ENCODE assay signal across 22 cellular contexts in the genomic region with DNA sequence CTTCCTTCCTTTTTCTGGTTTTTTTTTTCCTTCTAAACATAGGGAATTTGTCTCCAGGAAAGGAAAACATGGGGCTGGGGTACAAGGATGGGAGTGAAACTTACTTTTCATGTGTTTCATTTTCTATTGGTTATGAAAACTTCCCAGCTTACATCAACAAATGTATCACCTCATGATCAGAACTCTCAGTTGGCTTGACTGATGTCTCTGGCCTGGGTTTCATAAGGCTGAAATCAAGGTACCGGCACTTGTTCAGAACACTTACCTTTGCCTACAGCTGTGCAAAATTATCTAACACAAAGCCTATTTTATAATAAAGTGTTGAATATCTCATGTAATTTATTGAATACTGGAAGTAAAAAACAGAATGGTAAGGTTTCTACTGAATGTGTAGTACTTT.
"Had no signal": no experiment of that assay in that cellular context is flagged by ENCODE, and none has a peak within 500 bp of the region (broad histone marks: within the 10 kb centered on the region; RNA-seq: fewer than 3 reads in every experiment).

No MANE protein-coding gene starts in this region.

- H3K4me2 ChIP-seq: PC-9 had no signal

- H3K36me3 ChIP-seq: Peyer's patch, SJCRH30 had no signal

- H2AFZ ChIP-seq: PC-9 had no signal

- H3K4me3 ChIP-seq: PC-9, Peyer's patch, SJCRH30 had no signal

- H3K27me3 ChIP-seq: Peyer's patch, SJCRH30 had no signal

- H3K9me3 ChIP-seq: Peyer's patch, SJCRH30 had no signal

- ATAC-seq: Right ventricle myocardium inferior, SK-N-SH treated with all-trans-retinoic acid at 6 μM for 48 hours had no signal

- H3K4me1 ChIP-seq: Peyer's patch, SJCRH30 had no signal

- H3K27ac ChIP-seq: PC-9, Peyer's patch, SJCRH30 had no signal

- DNase-seq: Karpas-422; KBM-7; MM.1S; NCI-H1092 treated with DMSO at 0.1 percent for 48 hours; NCI-H1436; NCI-H187; NCI-H2029; NCI-H2081 treated with DMSO at 0.1 percent for 48 hours; NCI-H2171; NCI-H226; NCI-H446; NCI-H510A; NCI-H524 treated with DMSO at 0.1 percent for 48 hours; NCI-H774; NK-92 treated with Interleukin-12 subunit alpha and Interleukin-12 subunit beta, amount 100 ng/mL, for 24 hours; PC-9; Peyer's patch; SHP77 treated with DMSO at 0.1 percent for 48 hours; SJCRH30; T-helper 1 cell had no signal
